In genomic region chr15:50228866-50229265, GRCh38 we compare ENCODE assay signal across 18 cellular contexts. TPM values are rescaled to one million over a fixed set of nuclear protein-coding genes. Genes with fewer than 3 reads are reported as not detected.
DNase-seq lines count a peak whose midpoint lies in the region; TF ChIP-seq lines count a peak whose summit lies in the region.
"Had no signal": no experiment of that assay in that cellular context is flagged by ENCODE, and none has a peak within 500 bp of the region (broad histone marks: within the 10 kb centered on the region; RNA-seq: fewer than 3 reads in every experiment).

No MANE protein-coding gene starts in this region.

- peaks cover 1% of the 10 kb centered on the region for H3K4me1 ChIP-seq in ovary (ENCODE audit: insufficient read depth)
- H3K4me1 ChIP-seq: Caco-2 had no signal

- no peaks in the 10 kb centered on the region for H3K9me3 ChIP-seq in ovary
- H3K9me3 ChIP-seq: Caco-2 had no signal

- DNase-seq in HFFc6 (no peak), NCI-H82 treated with DMSO at 0.1 percent for 48 hours (lab: John Stamatoyannopoulos, UW; ENCODE audit: unreplicated experiment) (peak; percentile 16), progenitor cell of endocrine pancreas (ENCODE audit: low spot score, unreplicated experiment) (no peak), ovary (no peak), NCI-H1048 (lab: John Stamatoyannopoulos, UW) (no peak)
- DNase-seq: C1 segment of cervical spinal cord; Caco-2; CD4-positive, CD25-positive, alpha-beta regulatory T cell; CD8-positive, alpha-beta T cell; DMS153; DND-41; H9 had no signal

- intact Hi-C loops in ovary (cut with DNase I) = no loop called here

- 87 to 92% (median 92%) methylated on average over 3 of the region's 3 CpGs for WGBS in ovary, 3 donors

- peak overlapping the region; percentile 53 for H3K27ac ChIP-seq in 22Rv1
- H3K27ac ChIP-seq in ovary = peak overlapping the region in 1 of 2 donors; percentile 46

- no peak overlapping the region for H3K4me3 ChIP-seq in ovary
- H3K4me3 ChIP-seq: GM23338 had no signal

- TF ChIP-seq CTCF in 22Rv1 (IDR thresholded peaks at IDR 0.05) (no peak), HFFc6 (IDR thresholded peaks at IDR 0.05) (no peak), progenitor cell of endocrine pancreas (IDR thresholded peaks at IDR 0.05; ENCODE audit: unreplicated experiment) (no peak), ovary (IDR thresholded peaks at IDR 0.05) (no peak)

- peak overlapping the region; percentile 9; the same call in 1 of the 2 replicates for H3K4me3 Mint-ChIP-seq in HFFc6
- no peak overlapping the region for H3K4me3 Mint-ChIP-seq in progenitor cell of endocrine pancreas (ENCODE audit: low read depth)
- H3K4me3 Mint-ChIP-seq: CD4-positive, CD25-positive, alpha-beta regulatory T cell; CD8-positive, alpha-beta T cell; GM23338; H9 had no signal

- H3K27me3 ChIP-seq in ovary = no peaks in the 10 kb centered on the region

- H3K36me3 Mint-ChIP-seq in HFFc6 (ENCODE audit: low read depth) (no peaks in the 10 kb centered on the region), progenitor cell of endocrine pancreas (ENCODE audit: insufficient read depth) (peaks cover 5% of the 10 kb centered on the region)
- H3K36me3 Mint-ChIP-seq: CD4-positive, CD25-positive, alpha-beta regulatory T cell; CD8-positive, alpha-beta T cell had no signal

- H3K36me3 ChIP-seq in ovary = no peaks in the 10 kb centered on the region

- TF ChIP-seq EP300 in ovary (IDR thresholded peaks at IDR 0.05) = no peak

- TF ChIP-seq POLR2A in ovary (IDR thresholded peaks at IDR 0.05) = no peak

- no peaks in the 10 kb centered on the region; the same call in 1 of the 2 replicates for H3K27me3 Mint-ChIP-seq in HFFc6 (ENCODE audit: insufficient read depth)
- H3K27me3 Mint-ChIP-seq in progenitor cell of endocrine pancreas = no peaks in the 10 kb centered on the region
- H3K27me3 Mint-ChIP-seq: CD4-positive, CD25-positive, alpha-beta regulatory T cell had no signal

- H3K27ac Mint-ChIP-seq in HFFc6 = peak overlapping the region; percentile 63
- H3K27ac Mint-ChIP-seq in progenitor cell of endocrine pancreas = no peak overlapping the region
- H3K27ac Mint-ChIP-seq: CD4-positive, CD25-positive, alpha-beta regulatory T cell; CD8-positive, alpha-beta T cell; GM23338; H9 had no signal

- H3K9me3 Mint-ChIP-seq in HFFc6 = no peaks in the 10 kb centered on the region
- no peaks in the 10 kb centered on the region for H3K9me3 Mint-ChIP-seq in progenitor cell of endocrine pancreas (ENCODE audit: low read depth)
- H3K9me3 Mint-ChIP-seq: CD8-positive, alpha-beta T cell; GM23338; H9 had no signal

- peaks cover 37% of the 10 kb centered on the region for H3K4me1 Mint-ChIP-seq in HFFc6 (ENCODE audit: low read depth)
- no peaks in the 10 kb centered on the region for H3K4me1 Mint-ChIP-seq in progenitor cell of endocrine pancreas (ENCODE audit: low read depth)
- H3K4me1 Mint-ChIP-seq: CD4-positive, CD25-positive, alpha-beta regulatory T cell; GM23338; H9 had no signal

RNA-seq across cellular contexts. Expression of gene HDC, which starts 36.7 kb away (rescaled TPM):
- under 1 TPM in 1 of 6 experiments, not detected in 5; 0.07 TPM for total RNA-seq in HFFc6 (2021; fragmentation: NEBNext Ultra II Directional; extraction: Animal tissue kit (Norgen Biotek cat#: 25700))
- total RNA-seq in progenitor cell of endocrine pancreas = not detected in 2 replicates
- total RNA-seq in ovary = 1 to 10 TPM in 1 of 7 donors, under 1 TPM in 2, not detected in 4; 0.13 to 1.2 (median 0.94) TPM
- polyA plus RNA-seq in ovary = 1 to 10 TPM in 1 of 2 donors, under 1 TPM in 1; 0.91 to 2.4 TPM
- total RNA-seq: A673; Caco-2; CD8-positive, alpha-beta T cell; GM23338; H4; H9 had no signal
- polyA plus RNA-seq: BJ; CD4-positive, CD25-positive, alpha-beta regulatory T cell; GM23338 had no signal

RNA-seq across cellular contexts. Expression of gene SLC27A2, which starts 46.9 kb away (rescaled TPM):
- total RNA-seq in HFFc6 (2021; fragmentation: NEBNext Ultra II Directional; extraction: Animal tissue kit (Norgen Biotek cat#: 25700)) = 1 to 10 TPM in 5 of 6 experiments, under 1 TPM in 1; 0.87 to 2.0 (median 1.3) TPM
- total RNA-seq in progenitor cell of endocrine pancreas = 10.3 and 10.6 TPM in 2 replicates
- total RNA-seq in ovary = 1 to 10 TPM in 1 of 7 donors, under 1 TPM in 4, not detected in 2; 0.20 to 4.7 (median 0.47) TPM
- polyA plus RNA-seq in ovary = under 1 TPM; 0.10 to 0.82 TPM
- total RNA-seq: A172, H4 had no signal
